Comparison of ENCODE assay signal across 29 cellular contexts in the genomic region with DNA sequence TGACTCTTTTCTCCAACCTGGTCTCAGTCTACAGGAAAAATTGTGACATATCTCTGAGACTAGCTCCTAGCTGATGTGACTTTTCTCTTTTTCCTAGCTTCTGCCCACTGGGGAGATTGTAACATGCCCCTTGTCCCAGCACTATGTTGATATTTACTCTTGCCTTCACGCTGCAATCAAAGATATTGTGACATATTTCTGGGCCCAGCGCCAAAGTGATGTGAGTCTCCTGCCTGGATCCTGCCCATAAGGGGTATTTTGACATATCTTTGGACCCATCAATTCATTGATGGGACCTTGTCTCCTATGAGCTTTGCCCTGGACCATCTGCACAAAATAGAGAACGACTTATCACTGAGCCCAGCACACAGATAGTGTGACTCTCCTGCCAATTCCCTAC. TPM values are rescaled to one million over a fixed set of nuclear protein-coding genes. Genes with fewer than 3 reads are reported as not detected.
"Had no signal": no experiment of that assay in that cellular context is flagged by ENCODE, and none has a peak within 500 bp of the region (broad histone marks: within the 10 kb centered on the region; RNA-seq: fewer than 3 reads in every experiment).

No MANE protein-coding gene starts in this region.

- H3K36me3 Mint-ChIP-seq: memory B cell had no signal

- H3K27me3 ChIP-seq: esophagus squamous epithelium, gastrocnemius medialis, heart right ventricle, left lung had no signal

- H3K36me3 ChIP-seq: esophagus squamous epithelium, gastrocnemius medialis, heart right ventricle, left lung, lower lobe of right lung had no signal

- H3K4me1 ChIP-seq: esophagus squamous epithelium, gastrocnemius medialis, heart right ventricle, left lung, lower lobe of right lung had no signal

- H3K4me3 ChIP-seq: dorsolateral prefrontal cortex, esophagus squamous epithelium, gastrocnemius medialis, heart right ventricle, left lung, lower lobe of right lung had no signal

- H3K4me1 Mint-ChIP-seq: memory B cell had no signal

- DNase-seq: cortex of kidney; dermis blood vessel endothelial cell; dorsolateral prefrontal cortex; effector CD4-positive, alpha-beta T cell; effector memory CD4-positive, alpha-beta T cell; esophagus squamous epithelium; foreskin melanocyte; gastrocnemius medialis; glutamatergic neuron; head of caudate nucleus; heart right ventricle; hippocampal formation; left cardiac atrium; left lung; left ventricle myocardium superior; lower lobe of right lung; mesendoderm; midbrain had no signal

- H3K9me3 ChIP-seq: gastrocnemius medialis had no signal

- H3K27ac Mint-ChIP-seq: memory B cell had no signal

- H3K27ac ChIP-seq: dorsolateral prefrontal cortex, esophagus squamous epithelium, gastrocnemius medialis, heart right ventricle, left lung, lower lobe of right lung had no signal

- H3K4me3 Mint-ChIP-seq: memory B cell had no signal

- H3K27me3 Mint-ChIP-seq: memory B cell had no signal

RNA-seq across cellular contexts. Expression of gene ZNF729, which starts 41.1 kb away (rescaled TPM):
- total RNA-seq: cerebellum, dermis blood vessel endothelial cell, endothelial cell of umbilical vein, epithelial cell of proximal tubule, esophagus squamous epithelium, gastrocnemius medialis, glomerular endothelial cell, heart right ventricle, kidney epithelial cell, left cardiac atrium, left lung, left ventricle myocardium superior, lower leg skin, lower lobe of right lung, lung microvascular endothelial cell, mucosa of gallbladder had no signal
- polyA plus RNA-seq: endothelial cell of umbilical vein, esophagus, heart right ventricle, keratinocyte had no signal
